ENCODE assay signal across 13 cellular contexts in the genomic region with DNA sequence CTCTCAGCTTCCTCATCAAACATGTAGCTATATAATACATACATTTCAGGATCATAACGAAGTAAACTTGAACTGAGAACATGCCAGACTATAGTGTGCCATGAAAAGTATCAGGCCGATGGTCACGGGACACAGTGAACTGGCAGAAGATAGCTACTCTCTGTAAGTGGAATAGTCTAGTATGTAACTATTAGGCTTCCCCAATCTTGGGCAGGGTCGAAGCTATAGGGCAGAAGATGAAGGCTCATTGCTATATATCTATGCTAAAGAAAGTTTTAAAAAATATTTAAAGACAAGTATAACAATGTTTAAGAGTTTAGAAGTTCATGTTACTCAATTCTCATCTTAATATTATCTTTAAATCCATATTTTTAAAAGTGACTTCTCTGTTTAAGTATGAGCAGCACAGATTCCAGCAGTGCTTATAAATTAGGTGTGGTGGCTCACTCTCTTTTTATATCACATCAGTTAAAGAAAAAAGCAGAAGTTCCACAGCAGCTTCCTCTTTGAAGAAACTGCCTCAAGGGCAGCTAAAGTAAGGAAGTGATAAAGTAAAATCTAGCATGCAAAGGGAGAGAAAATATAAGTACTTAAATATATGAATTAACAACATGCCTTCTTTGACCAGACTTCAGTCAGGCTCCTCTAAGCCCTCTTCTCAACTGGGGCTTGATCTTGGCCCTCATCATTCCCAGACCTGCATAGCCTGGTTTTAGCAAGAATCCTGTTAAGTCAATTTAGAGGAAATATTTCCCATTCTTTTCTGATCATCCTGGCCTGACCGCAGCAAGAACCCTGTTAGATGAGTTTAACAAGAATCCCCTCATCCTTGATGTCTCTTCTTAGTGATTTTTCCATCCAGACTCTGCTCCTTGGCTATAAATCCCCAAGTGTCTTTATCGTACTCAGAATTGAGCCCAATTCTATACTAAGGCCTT. TPM values are rescaled to one million over a fixed set of nuclear protein-coding genes. Genes with fewer than 3 reads are reported as not detected.
A peak's percentile ranks its signal among the peaks of the same experiment; 100 is the strongest.
DNase-seq lines count a peak whose midpoint lies in the region; ATAC-seq and TF ChIP-seq lines count a peak whose summit lies in the region.
"Had no signal": no experiment of that assay in that cellular context is flagged by ENCODE, and none has a peak within 500 bp of the region (broad histone marks: within the 10 kb centered on the region; RNA-seq: fewer than 3 reads in every experiment).

No MANE protein-coding gene starts in this region.

- peaks cover under 1% of the 10 kb centered on the region for H3K9me3 ChIP-seq in trophoblast cell (ENCODE audit: insufficient read depth, low read depth, low read length)
- H3K9me3 ChIP-seq: prostate gland had no signal

- no peak overlapping the region for H4K8ac ChIP-seq in trophoblast cell (ENCODE audit: low read depth, low read length)

- no CpG with 5 or more reads among the region's 6 CpGs for WGBS in trophoblast cell (ENCODE audit: extremely low coverage, insufficient coverage, insufficient read length)

- H3K14ac ChIP-seq in trophoblast cell (ENCODE audit: low read length), result no peak overlapping the region

- in situ Hi-C loops in G401 (cut with HindIII; ENCODE audit: low sequenced_read_pairs), result no loop called here

- H3K9ac ChIP-seq in trophoblast cell (ENCODE audit: low read length), result no peak overlapping the region

- no peaks in the 10 kb centered on the region for H3K79me1 ChIP-seq in trophoblast cell (ENCODE audit: low read length)

- H3K4me2 ChIP-seq in trophoblast cell (ENCODE audit: low read length), result no peak overlapping the region

- no peak overlapping the region for H2AK5ac ChIP-seq in trophoblast cell (ENCODE audit: low read length)

- H3K18ac ChIP-seq in trophoblast cell (ENCODE audit: low read length), result no peak overlapping the region

- H3K36me3 ChIP-seq in trophoblast cell (ENCODE audit: control insufficient read depth in 1 of 2, insufficient read depth in 2 of 2, low read length in 2 of 2), result no peaks in the 10 kb centered on the region
- H3K36me3 ChIP-seq: prostate gland had no signal

- no peak overlapping the region for H2BK12ac ChIP-seq in trophoblast cell (ENCODE audit: low read length)

- H3K27me3 ChIP-seq in trophoblast cell (ENCODE audit: insufficient read depth, low read length) (no peaks in the 10 kb centered on the region), foreskin keratinocyte (no peaks in the 10 kb centered on the region)

- no peak overlapping the region for H3K4ac ChIP-seq in trophoblast cell (ENCODE audit: low read depth, low read length)

- no peak overlapping the region for H2BK5ac ChIP-seq in trophoblast cell (ENCODE audit: low read depth, low read length, poor library complexity)

- ATAC-seq in GM19351 (IDR thresholded peaks at IDR 0.05; ENCODE audit: unreplicated experiment), result peak; percentile 80
- ATAC-seq in HG03378 (IDR thresholded peaks at IDR 0.05; ENCODE audit: unreplicated experiment), result peak; percentile 69
- no peak for ATAC-seq in HG03280 (IDR thresholded peaks at IDR 0.05; ENCODE audit: unreplicated experiment)
- no peak for ATAC-seq in foreskin keratinocyte
- ATAC-seq: activated CD8-positive, alpha-beta T cell treated with anti-CD3 and anti-CD28 coated beads for 36 hours; left lobe of liver had no signal

- H3K4me1 ChIP-seq in trophoblast cell (ENCODE audit: control insufficient read depth in 1 of 2, insufficient read depth in 2 of 2, low read length in 2 of 2), result no peaks in the 10 kb centered on the region
- H3K4me1 ChIP-seq in foreskin keratinocyte, result peaks cover 9% of the 10 kb centered on the region
- H3K4me1 ChIP-seq: prostate gland had no signal

- H4K12ac ChIP-seq in trophoblast cell (ENCODE audit: low read depth, low read length), result no peak overlapping the region

- no peak overlapping the region for H3K23ac ChIP-seq in trophoblast cell (ENCODE audit: low read length)

- no peaks in the 10 kb centered on the region for H3K79me2 ChIP-seq in trophoblast cell (ENCODE audit: control insufficient read depth, insufficient read depth, low read length, poor library complexity)

- H3K4me3 ChIP-seq in trophoblast cell (ENCODE audit: low read depth, low read length), result no peak overlapping the region
- H3K4me3 ChIP-seq: coronary artery, prostate gland, SK-N-MC had no signal

- TF ChIP-seq CTCF in foreskin keratinocyte (conservative IDR thresholded peaks at IDR 0.05), result no peak

- H3K27ac ChIP-seq in trophoblast cell (ENCODE audit: low read depth, low read length), result no peak overlapping the region
- no peak overlapping the region for H3K27ac ChIP-seq in foreskin keratinocyte
- H3K27ac ChIP-seq: coronary artery, prostate gland, SK-N-MC had no signal

- no peak overlapping the region for H2BK120ac ChIP-seq in trophoblast cell (ENCODE audit: insufficient read depth, low read length, poor library complexity)

- H2AFZ ChIP-seq in trophoblast cell (ENCODE audit: insufficient read depth, low read length, poor library complexity), result no peak overlapping the region

- no peak overlapping the region for H4K91ac ChIP-seq in trophoblast cell (ENCODE audit: low read depth, low read length)

- DNase-seq in SIG-M5 (lab: John Stamatoyannopoulos, UW) (peak; percentile 75), trophoblast cell (peak; percentile 68 to 82), foreskin keratinocyte (no peak), NCI-H187 (lab: John Stamatoyannopoulos, UW) (no peak), G401 (ENCODE audit: low spot score) (no peak)
- DNase-seq: activated CD8-positive, alpha-beta T cell treated with anti-CD3 and anti-CD28 coated beads for 36 hours had no signal

RNA-seq across cellular contexts. Expression of gene GLIPR1, which starts 8.4 kb away (rescaled TPM):
- polyA plus RNA-seq in trophoblast cell (2013), result 19.6 and 20.8 TPM in 2 replicates
- 1.1 and 1.3 TPM in 2 replicates for total RNA-seq in foreskin keratinocyte
- 0.59 and 0.62 TPM in 2 replicates for polyA plus RNA-seq in foreskin keratinocyte
- 0.64 and 0.68 TPM in 2 replicates for total RNA-seq in G401 (2014; rRNA removed; shearing (Covaris generic))

RNA-seq across cellular contexts. Expression of gene KRR1, which starts 39.2 kb away (rescaled TPM):
- 67.1 and 67.4 TPM in 2 replicates for polyA plus RNA-seq in trophoblast cell (2013)
- total RNA-seq in foreskin keratinocyte, result 81.1 and 85.8 TPM in 2 replicates
- 32.5 and 47.0 TPM in 2 replicates for polyA plus RNA-seq in foreskin keratinocyte
- 40.4 and 46.4 TPM in 2 replicates for total RNA-seq in G401 (2014; rRNA removed; shearing (Covaris generic))

Comparison
In these comparisons a context has a peak if more than half of its experiments do, and no peak if none do; other contexts are left out.
1. ATAC-seq: peak in GM19351 (single experiment) and HG03378 (single experiment); none in HG03280 (single experiment) and foreskin keratinocyte (single experiment).
2. DNase-seq: peak in SIG-M5 (single experiment) and trophoblast cell (2 of 2); none in foreskin keratinocyte (0 of 2), NCI-H187 (0 of 2) and G401 (single experiment).